8 cellular contexts compared by ENCODE assay signal in genomic region chr1:220732621-220733020, GRCh38. TPM values are rescaled to one million over a fixed set of nuclear protein-coding genes. Genes with fewer than 3 reads are reported as not detected.
DNase-seq lines count a peak whose midpoint lies in the region; ATAC-seq and TF ChIP-seq lines count a peak whose summit lies in the region.

No MANE protein-coding gene starts in this region.

- H3K4me3 ChIP-seq in Peyer's patch: peak overlapping the region in 2 of 4 donors; percentile 15 to 34
- peak overlapping the region; percentile 20 to 29 for H3K4me3 ChIP-seq in right atrium auricular region
- peak overlapping the region; percentile 23 to 70 (median 50) for H3K4me3 ChIP-seq in subcutaneous abdominal adipose tissue (ENCODE audit: low read depth in 1 of 5, low read length in 5 of 5)

- DNase-seq in Peyer's patch (no peak), right atrium auricular region (ENCODE audit: low spot score) (no peak), NCI-H1436 treated with DMSO at 0.1 percent for 48 hours (lab: John Stamatoyannopoulos, UW) (no peak)
- no peak for DNase-seq in stimulated activated naive CD4-positive, alpha-beta T cell (lab: John Stamatoyannopoulos, UW)

- H3K27ac ChIP-seq in Peyer's patch (peak overlapping the region in 3 of 4 donors; percentile 12 to 84 (median 12)), right atrium auricular region (peak overlapping the region; percentile 52 to 90), subcutaneous abdominal adipose tissue (ENCODE audit: low read depth, low read length) (peak overlapping the region; percentile 98)

- H3K27me3 ChIP-seq in Peyer's patch (no peaks in the 10 kb centered on the region), right atrium auricular region (no peaks in the 10 kb centered on the region), subcutaneous abdominal adipose tissue (ENCODE audit: control insufficient read depth in 5 of 5, insufficient read depth in 4 of 5, low read length in 5 of 5) (no peaks in the 10 kb centered on the region)

- ATAC-seq in GM21737 (IDR thresholded peaks at IDR 0.05; ENCODE audit: unreplicated experiment) (peak; percentile 23), GM19023 (IDR thresholded peaks at IDR 0.05; ENCODE audit: unreplicated experiment) (no peak), HG02970 (IDR thresholded peaks at IDR 0.05; ENCODE audit: low FRiP score, unreplicated experiment) (no peak)

- H3K36me3 ChIP-seq in Peyer's patch (no peaks in the 10 kb centered on the region), right atrium auricular region (no peaks in the 10 kb centered on the region), subcutaneous abdominal adipose tissue (ENCODE audit: control insufficient read depth in 5 of 5, insufficient read depth in 5 of 5, low read length in 5 of 5) (no peaks in the 10 kb centered on the region)

- H3K9ac ChIP-seq in subcutaneous abdominal adipose tissue (ENCODE audit: low read length in 5 of 5): peak overlapping the region in 4 of 5 donors; percentile 5 to 75 (median 58)

- H3K4me1 ChIP-seq in Peyer's patch (peaks cover 0 to 20% (median 0%) of the 10 kb centered on the region in 4 donors), right atrium auricular region (peaks cover 0 to 15% of the 10 kb centered on the region in 2 donors), subcutaneous abdominal adipose tissue (ENCODE audit: control insufficient read depth in 5 of 5, insufficient read depth in 5 of 5, low read length in 5 of 5) (peaks cover 5 to 26% (median 14%) of the 10 kb centered on the region in 5 donors)

- no peak for TF ChIP-seq CTCF in Peyer's patch (IDR thresholded peaks at IDR 0.05)
- TF ChIP-seq CTCF in right atrium auricular region (IDR thresholded peaks at IDR 0.05): no peak

- H3K9me3 ChIP-seq in Peyer's patch (no peaks in the 10 kb centered on the region), right atrium auricular region (no peaks in the 10 kb centered on the region), subcutaneous abdominal adipose tissue (ENCODE audit: control insufficient read depth in 5 of 5, low read length in 5 of 5) (no peaks in the 10 kb centered on the region)

- TF ChIP-seq POLR2A in Peyer's patch (IDR thresholded peaks at IDR 0.05): no peak

RNA-seq across cellular contexts. Expression of gene MTARC2, which starts 15.5 kb away (rescaled TPM):
- total RNA-seq in Peyer's patch (10 to 100 TPM; 47.9 to 96.0 (median 91.1) TPM), right atrium auricular region (10 to 100 TPM; 13.6 to 23.6 TPM)

RNA-seq across cellular contexts. Expression of gene C1orf115, which starts 42.5 kb away (rescaled TPM):
- 100 to 1,000 TPM in 3 of 4 donors, 10 to 100 TPM in 1; 61.1 to 228 (median 177) TPM for total RNA-seq in Peyer's patch
- total RNA-seq in right atrium auricular region: 10 to 100 TPM; 19.2 to 19.8 TPM

RNA-seq across cellular contexts. Expression of gene MTARC1, which starts 54.1 kb away (rescaled TPM):
- total RNA-seq in Peyer's patch (1 to 10 TPM; 3.3 to 7.8 (median 5.8) TPM), right atrium auricular region (1 to 10 TPM; 4.0 to 6.1 TPM)

Comparison
In these comparisons a context has a peak if more than half of its experiments do, and no peak if none do; other contexts are left out.
1. H3K27ac ChIP-seq: peak in every context shown above with its lines; median percentile 98 in subcutaneous abdominal adipose tissue; 71 in right atrium auricular region; 12 in Peyer's patch.